Comparison of ENCODE assay signal across 8 cellular contexts in the genomic region with DNA sequence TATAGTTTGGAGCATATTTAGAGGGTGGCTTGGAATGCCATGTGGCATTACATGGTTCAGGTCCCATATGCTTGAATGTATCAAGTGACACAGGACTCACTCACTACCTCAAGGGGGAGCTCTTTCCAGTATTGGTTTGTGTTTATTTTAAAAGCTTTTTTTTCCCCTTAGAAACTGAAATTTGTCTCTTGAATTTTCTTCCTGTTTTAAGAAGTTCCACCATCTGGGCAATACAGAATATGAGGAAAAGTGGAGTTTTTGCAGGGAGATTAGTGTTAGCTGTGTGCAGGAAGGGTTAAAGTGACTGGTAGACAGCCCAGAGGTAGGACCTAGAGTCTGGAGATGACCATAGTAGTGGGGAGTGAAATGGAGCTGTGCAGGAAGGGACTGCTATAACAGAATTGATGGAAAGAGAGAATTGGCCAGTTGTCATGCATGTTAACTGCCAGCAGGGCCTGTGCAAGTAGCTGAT. TPM values are rescaled to one million over a fixed set of nuclear protein-coding genes. Genes with fewer than 3 reads are reported as not detected.
DNase-seq lines count a peak whose midpoint lies in the region; ATAC-seq and TF ChIP-seq lines count a peak whose summit lies in the region.

No MANE protein-coding gene starts in this region.

- ATAC-seq in SK-N-SH treated with all-trans-retinoic acid at 6 μM for 48 hours = peak; percentile 78
- ATAC-seq in stimulated activated naive B cell treated with anti-CD40 and anti-IgM and Interleukin-4, amounts not matched to agents 10 μg/mL and 1 μg/mL and 100 μg/mL, for 72 hours (replicated peaks) = peak; percentile 52 to 73
- no peak for ATAC-seq in HG03354 (IDR thresholded peaks at IDR 0.05; ENCODE audit: poor library complexity, severe bottlenecking, unreplicated experiment)

- peak; percentile 70 for TF ChIP-seq CTCF in glutamatergic neuron (IDR thresholded peaks at IDR 0.05; ENCODE audit: partially characterized antibody, unreplicated experiment)

- H3K4me3 Mint-ChIP-seq in glutamatergic neuron (ENCODE audit: unreplicated experiment) = no peak overlapping the region
- H3K4me3 Mint-ChIP-seq in stimulated activated naive B cell treated with anti-CD40 and anti-IgM and Interleukin-4, amounts not matched to agents 10 μg/mL and 1 μg/mL and 100 μg/mL, for 72 hours = no peak overlapping the region

- H3K36me3 Mint-ChIP-seq in glutamatergic neuron (ENCODE audit: unreplicated experiment) = peaks cover 4% of the 10 kb centered on the region
- peaks cover 19 to 26% of the 10 kb centered on the region in 2 donors for H3K36me3 Mint-ChIP-seq in stimulated activated naive B cell treated with anti-CD40 and anti-IgM and Interleukin-4, amounts not matched to agents 10 μg/mL and 1 μg/mL and 100 μg/mL, for 72 hours

- peak overlapping the region; percentile 85 for H3K27ac Mint-ChIP-seq in glutamatergic neuron (ENCODE audit: unreplicated experiment)
- no peak overlapping the region for H3K27ac Mint-ChIP-seq in stimulated activated naive B cell treated with anti-CD40 and anti-IgM and Interleukin-4, amounts not matched to agents 10 μg/mL and 1 μg/mL and 100 μg/mL, for 72 hours

- DNase-seq in NCI-H1092 treated with DMSO at 0.1 percent for 48 hours (lab: John Stamatoyannopoulos, UW) = peak; percentile 7
- no peak for DNase-seq in NCI-H1092 (lab: John Stamatoyannopoulos, UW)
- peak; percentile 29 for DNase-seq in HPDE6-E6E7 (ENCODE audit: extremely low spot score)
- DNase-seq in glutamatergic neuron = no peak
- DNase-seq in stimulated activated naive B cell treated with anti-CD40 and anti-IgM and Interleukin-4, amounts not matched to agents 10 μg/mL and 1 μg/mL and 100 μg/mL, for 72 hours = no peak
- no peak for DNase-seq in NCI-H1048 (lab: John Stamatoyannopoulos, UW)

- H3K9me3 Mint-ChIP-seq in glutamatergic neuron (ENCODE audit: unreplicated experiment) = peaks cover 6% of the 10 kb centered on the region
- H3K9me3 Mint-ChIP-seq in stimulated activated naive B cell treated with anti-CD40 and anti-IgM and Interleukin-4, amounts not matched to agents 10 μg/mL and 1 μg/mL and 100 μg/mL, for 72 hours = no peaks in the 10 kb centered on the region

- H3K4me1 Mint-ChIP-seq in glutamatergic neuron (ENCODE audit: low read depth, unreplicated experiment) = peaks cover 46% of the 10 kb centered on the region
- peaks cover 12 to 20% of the 10 kb centered on the region in 2 donors for H3K4me1 Mint-ChIP-seq in stimulated activated naive B cell treated with anti-CD40 and anti-IgM and Interleukin-4, amounts not matched to agents 10 μg/mL and 1 μg/mL and 100 μg/mL, for 72 hours

- H3K27me3 Mint-ChIP-seq in glutamatergic neuron (ENCODE audit: unreplicated experiment) = peaks cover 3% of the 10 kb centered on the region
- no peaks in the 10 kb centered on the region for H3K27me3 Mint-ChIP-seq in stimulated activated naive B cell treated with anti-CD40 and anti-IgM and Interleukin-4, amounts not matched to agents 10 μg/mL and 1 μg/mL and 100 μg/mL, for 72 hours

TF ChIP-seq in SK-N-SH treated with all-trans-retinoic acid at 6 μM for 48 hours, 23 proteins besides CTCF, POLR2A, EP300 and RAD21:
- TF ChIP-seq CSDC2 (CRISPR knock-in tag; IDR thresholded peaks at IDR 0.05) = no peak
- no peak for TF ChIP-seq PPARA (CRISPR knock-in tag; IDR thresholded peaks at IDR 0.05; ENCODE audit: borderline replicate concordance)
- TF ChIP-seq ISL1 (CRISPR knock-in tag; IDR thresholded peaks at IDR 0.05) = no peak
- TF ChIP-seq ZNF70 (CRISPR knock-in tag; IDR thresholded peaks at IDR 0.05) = no peak
- no peak for TF ChIP-seq ZNF8 (CRISPR knock-in tag; IDR thresholded peaks at IDR 0.05)
- no peak for TF ChIP-seq TOX (CRISPR knock-in tag; IDR thresholded peaks at IDR 0.05; ENCODE audit: borderline replicate concordance)
- no peak for TF ChIP-seq SNAI2 (CRISPR knock-in tag; IDR thresholded peaks at IDR 0.05)
- TF ChIP-seq, protein P1, sequence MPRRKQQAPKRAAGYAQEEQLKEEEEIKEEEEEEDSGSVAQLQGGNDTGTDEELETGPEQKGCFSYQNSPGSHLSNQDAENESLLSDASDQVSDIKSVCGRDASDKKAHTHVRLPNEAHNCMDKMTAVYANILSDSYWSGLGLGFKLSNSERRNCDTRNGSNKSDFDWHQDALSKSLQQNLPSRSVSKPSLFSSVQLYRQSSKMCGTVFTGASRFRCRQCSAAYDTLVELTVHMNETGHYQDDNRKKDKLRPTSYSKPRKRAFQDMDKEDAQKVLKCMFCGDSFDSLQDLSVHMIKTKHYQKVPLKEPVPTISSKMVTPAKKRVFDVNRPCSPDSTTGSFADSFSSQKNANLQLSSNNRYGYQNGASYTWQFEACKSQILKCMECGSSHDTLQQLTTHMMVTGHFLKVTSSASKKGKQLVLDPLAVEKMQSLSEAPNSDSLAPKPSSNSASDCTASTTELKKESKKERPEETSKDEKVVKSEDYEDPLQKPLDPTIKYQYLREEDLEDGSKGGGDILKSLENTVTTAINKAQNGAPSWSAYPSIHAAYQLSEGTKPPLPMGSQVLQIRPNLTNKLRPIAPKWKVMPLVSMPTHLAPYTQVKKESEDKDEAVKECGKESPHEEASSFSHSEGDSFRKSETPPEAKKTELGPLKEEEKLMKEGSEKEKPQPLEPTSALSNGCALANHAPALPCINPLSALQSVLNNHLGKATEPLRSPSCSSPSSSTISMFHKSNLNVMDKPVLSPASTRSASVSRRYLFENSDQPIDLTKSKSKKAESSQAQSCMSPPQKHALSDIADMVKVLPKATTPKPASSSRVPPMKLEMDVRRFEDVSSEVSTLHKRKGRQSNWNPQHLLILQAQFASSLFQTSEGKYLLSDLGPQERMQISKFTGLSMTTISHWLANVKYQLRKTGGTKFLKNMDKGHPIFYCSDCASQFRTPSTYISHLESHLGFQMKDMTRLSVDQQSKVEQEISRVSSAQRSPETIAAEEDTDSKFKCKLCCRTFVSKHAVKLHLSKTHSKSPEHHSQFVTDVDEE (CRISPR knock-in tag; IDR thresholded peaks at IDR 0.05) = no peak
- TF ChIP-seq, protein P2, sequence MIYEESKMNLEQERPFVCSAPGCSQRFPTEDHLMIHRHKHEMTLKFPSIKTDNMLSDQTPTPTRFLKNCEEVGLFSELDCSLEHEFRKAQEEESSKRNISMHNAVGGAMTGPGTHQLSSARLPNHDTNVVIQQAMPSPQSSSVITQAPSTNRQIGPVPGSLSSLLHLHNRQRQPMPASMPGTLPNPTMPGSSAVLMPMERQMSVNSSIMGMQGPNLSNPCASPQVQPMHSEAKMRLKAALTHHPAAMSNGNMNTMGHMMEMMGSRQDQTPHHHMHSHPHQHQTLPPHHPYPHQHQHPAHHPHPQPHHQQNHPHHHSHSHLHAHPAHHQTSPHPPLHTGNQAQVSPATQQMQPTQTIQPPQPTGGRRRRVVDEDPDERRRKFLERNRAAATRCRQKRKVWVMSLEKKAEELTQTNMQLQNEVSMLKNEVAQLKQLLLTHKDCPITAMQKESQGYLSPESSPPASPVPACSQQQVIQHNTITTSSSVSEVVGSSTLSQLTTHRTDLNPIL (CRISPR knock-in tag; IDR thresholded peaks at IDR 0.05; ENCODE audit: low read depth) = no peak
- TF ChIP-seq, protein P3, sequence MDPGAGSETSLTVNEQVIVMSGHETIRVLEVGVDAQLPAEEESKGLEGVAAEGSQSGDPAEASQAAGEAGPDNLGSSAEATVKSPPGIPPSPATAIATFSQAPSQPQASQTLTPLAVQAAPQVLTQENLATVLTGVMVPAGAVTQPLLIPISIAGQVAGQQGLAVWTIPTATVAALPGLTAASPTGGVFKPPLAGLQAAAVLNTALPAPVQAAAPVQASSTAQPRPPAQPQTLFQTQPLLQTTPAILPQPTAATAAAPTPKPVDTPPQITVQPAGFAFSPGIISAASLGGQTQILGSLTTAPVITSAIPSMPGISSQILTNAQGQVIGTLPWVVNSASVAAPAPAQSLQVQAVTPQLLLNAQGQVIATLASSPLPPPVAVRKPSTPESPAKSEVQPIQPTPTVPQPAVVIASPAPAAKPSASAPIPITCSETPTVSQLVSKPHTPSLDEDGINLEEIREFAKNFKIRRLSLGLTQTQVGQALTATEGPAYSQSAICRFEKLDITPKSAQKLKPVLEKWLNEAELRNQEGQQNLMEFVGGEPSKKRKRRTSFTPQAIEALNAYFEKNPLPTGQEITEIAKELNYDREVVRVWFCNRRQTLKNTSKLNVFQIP (CRISPR knock-in tag; IDR thresholded peaks at IDR 0.05; ENCODE audit: borderline replicate concordance, low read depth) = no peak
- no peak for TF ChIP-seq ARNTL (CRISPR knock-in tag; IDR thresholded peaks at IDR 0.05; ENCODE audit: borderline replicate concordance, low read depth)
- TF ChIP-seq BACH2 (CRISPR knock-in tag; IDR thresholded peaks at IDR 0.05; ENCODE audit: borderline replicate concordance) = no peak
- TF ChIP-seq ZFP3 (CRISPR knock-in tag; IDR thresholded peaks at IDR 0.05) = no peak
- TF ChIP-seq TCF4 (CRISPR knock-in tag; IDR thresholded peaks at IDR 0.05; ENCODE audit: borderline replicate concordance) = no peak
- no peak for TF ChIP-seq GLIS3 (CRISPR knock-in tag; IDR thresholded peaks at IDR 0.05)
- TF ChIP-seq ZFP30 (CRISPR knock-in tag; IDR thresholded peaks at IDR 0.05) = no peak
- TF ChIP-seq ESRRG (CRISPR knock-in tag; IDR thresholded peaks at IDR 0.05) = no peak
- TF ChIP-seq, protein P4, sequence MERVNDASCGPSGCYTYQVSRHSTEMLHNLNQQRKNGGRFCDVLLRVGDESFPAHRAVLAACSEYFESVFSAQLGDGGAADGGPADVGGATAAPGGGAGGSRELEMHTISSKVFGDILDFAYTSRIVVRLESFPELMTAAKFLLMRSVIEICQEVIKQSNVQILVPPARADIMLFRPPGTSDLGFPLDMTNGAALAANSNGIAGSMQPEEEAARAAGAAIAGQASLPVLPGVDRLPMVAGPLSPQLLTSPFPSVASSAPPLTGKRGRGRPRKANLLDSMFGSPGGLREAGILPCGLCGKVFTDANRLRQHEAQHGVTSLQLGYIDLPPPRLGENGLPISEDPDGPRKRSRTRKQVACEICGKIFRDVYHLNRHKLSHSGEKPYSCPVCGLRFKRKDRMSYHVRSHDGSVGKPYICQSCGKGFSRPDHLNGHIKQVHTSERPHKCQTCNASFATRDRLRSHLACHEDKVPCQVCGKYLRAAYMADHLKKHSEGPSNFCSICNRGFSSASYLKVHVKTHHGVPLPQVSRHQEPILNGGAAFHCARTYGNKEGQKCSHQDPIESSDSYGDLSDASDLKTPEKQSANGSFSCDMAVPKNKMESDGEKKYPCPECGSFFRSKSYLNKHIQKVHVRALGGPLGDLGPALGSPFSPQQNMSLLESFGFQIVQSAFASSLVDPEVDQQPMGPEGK (CRISPR knock-in tag; IDR thresholded peaks at IDR 0.05; ENCODE audit: borderline replicate concordance) = no peak

RNA-seq across cellular contexts. Expression of a gene that starts 36.6 kb away (rescaled TPM):
- 598 TPM for total RNA-seq in glutamatergic neuron (ENCODE audit: unreplicated experiment)

Comparison
In these comparisons a context has a peak if more than half of its experiments do, and no peak if none do; other contexts are left out.
1. DNase-seq: peak in NCI-H1092 treated with DMSO at 0.1 percent for 48 hours (single experiment) and HPDE6-E6E7 (single experiment); none in NCI-H1092 (single experiment), glutamatergic neuron (single experiment), stimulated activated naive B cell treated with anti-CD40 and anti-IgM and Interleukin-4, amounts not matched to agents 10 μg/mL and 1 μg/mL and 100 μg/mL, for 72 hours (single experiment) and NCI-H1048 (single experiment).